In genomic region chr18:27110319-27110718, GRCh38 we compare ENCODE assay signal across 18 cellular contexts.
A peak's percentile ranks its signal among the peaks of the same experiment; 100 is the strongest.
DNase-seq lines count a peak whose midpoint lies in the region; ATAC-seq and TF ChIP-seq lines count a peak whose summit lies in the region.
"Had no signal": no experiment of that assay in that cellular context is flagged by ENCODE, and none has a peak within 500 bp of the region (broad histone marks: within the 10 kb centered on the region; RNA-seq: fewer than 3 reads in every experiment).

No MANE protein-coding gene starts in this region.

- peaks cover 9% of the 10 kb centered on the region for H3K36me3 Mint-ChIP-seq in Calu3 (ENCODE audit: insufficient read depth, unreplicated experiment)
- no peaks in the 10 kb centered on the region for H3K36me3 Mint-ChIP-seq in CD4-positive, alpha-beta memory T cell

- no peak overlapping the region for H3K4me3 Mint-ChIP-seq in Calu3 (ENCODE audit: low read depth, unreplicated experiment)
- H3K4me3 Mint-ChIP-seq in CD4-positive, alpha-beta memory T cell = no peak overlapping the region

- H3K27me3 ChIP-seq in CD4-positive, alpha-beta memory T cell (ENCODE audit: insufficient read depth, low read length) = no peaks in the 10 kb centered on the region
- H3K27me3 ChIP-seq: BE2C, Peyer's patch, SJSA1 had no signal

- CTCF ChIA-PET in Calu3 (lab: Charles Lee) = interaction anchor here (0.7 kb wide), 1 partner anchor 119 kb away, joined by 4 read pairs; no protein-coding TSS in a partner anchor
- CTCF ChIA-PET in CD4-positive, alpha-beta memory T cell (lab: Charles Lee; ENCODE audit: partially characterized antibody) = no interaction called here

- no peak for TF ChIP-seq CTCF in Calu3 (IDR thresholded peaks at IDR 0.05; ENCODE audit: unreplicated experiment)

- H3K4me3 ChIP-seq in CD4-positive, alpha-beta memory T cell (ENCODE audit: low read length in 2 of 2) = no peak overlapping the region
- H3K4me3 ChIP-seq: GM23248, HAP-1, Peyer's patch, SJSA1 had no signal

- H3K4me1 ChIP-seq in CD4-positive, alpha-beta memory T cell (ENCODE audit: insufficient read depth, low read length) = no peaks in the 10 kb centered on the region
- H3K4me1 ChIP-seq: BE2C, Caco-2, HAP-1, Peyer's patch, SJSA1 had no signal

- peak overlapping the region; percentile 27 for H3K27ac Mint-ChIP-seq in Calu3 (ENCODE audit: unreplicated experiment)
- no peak overlapping the region for H3K27ac Mint-ChIP-seq in CD4-positive, alpha-beta memory T cell

- H3K27me3 Mint-ChIP-seq in Calu3 (ENCODE audit: unreplicated experiment) = no peaks in the 10 kb centered on the region
- H3K27me3 Mint-ChIP-seq in CD4-positive, alpha-beta memory T cell = no peaks in the 10 kb centered on the region

- no TSS peak for BruUV-seq in Calu3 (replicated peaks; lab: Mats Ljungman, UMichigan)

- peaks cover 8% of the 10 kb centered on the region for H3K4me1 Mint-ChIP-seq in Calu3 (ENCODE audit: low read depth, unreplicated experiment)
- no peaks in the 10 kb centered on the region for H3K4me1 Mint-ChIP-seq in CD4-positive, alpha-beta memory T cell

- H3K27ac ChIP-seq in CD4-positive, alpha-beta memory T cell (ENCODE audit: low read depth, low read length) = no peak overlapping the region
- H3K27ac ChIP-seq: GM23248, Peyer's patch, SJSA1 had no signal

- ATAC-seq in SK-N-SH treated with all-trans-retinoic acid at 6 μM for 48 hours = no peak

- POLR2A ChIA-PET in CD4-positive, alpha-beta memory T cell (lab: Charles Lee; ENCODE audit: partially characterized antibody) = no interaction called here

- DNase-seq in Calu3 (no peak), NCI-H146 (lab: John Stamatoyannopoulos, UW) (peak; percentile 88), NCI-H69 (lab: John Stamatoyannopoulos, UW) (peak; percentile 98), cerebellar nuclear complex (lab: John Stamatoyannopoulos, UW) (no peak), activated T-cell treated with anti-CD3 and anti-CD28 coated beads for 4 hours (no peak)
- no peak for DNase-seq in CD4-positive, alpha-beta memory T cell
- DNase-seq: BE2C, Caco-2, GM23248, KG1, NCI-H1105, NCI-H1930, NCI-H524 treated with DMSO at 0.1 percent for 48 hours, Peyer's patch, T-helper 2 cell had no signal

- intact Hi-C loops in Calu3 (cut with micrococcal nuclease; ENCODE audit: unreplicated experiment) = no loop called here
- intact Hi-C loops in CD4-positive, alpha-beta memory T cell (cut with micrococcal nuclease) = no loop called here

- H3K9me3 Mint-ChIP-seq in Calu3 (ENCODE audit: low read depth, unreplicated experiment) = no peaks in the 10 kb centered on the region
- H3K9me3 Mint-ChIP-seq in CD4-positive, alpha-beta memory T cell = peaks cover 0 to 20% (median 10%) of the 10 kb centered on the region in 8 donors

- no peaks in the 10 kb centered on the region for H3K36me3 ChIP-seq in CD4-positive, alpha-beta memory T cell (ENCODE audit: insufficient read depth, low read length)
- H3K36me3 ChIP-seq: BE2C, HAP-1, Peyer's patch, SJSA1 had no signal

- no peaks in the 10 kb centered on the region for H3K9me3 ChIP-seq in CD4-positive, alpha-beta memory T cell (ENCODE audit: control insufficient read depth in 1 of 2, low read length in 2 of 2)
- H3K9me3 ChIP-seq: BE2C, Caco-2, HAP-1, Peyer's patch, SJSA1 had no signal

TF ChIP-seq in SK-N-SH treated with all-trans-retinoic acid at 6 μM for 48 hours, 23 proteins besides CTCF, POLR2A, EP300 and RAD21:
- TF ChIP-seq ZNF8 (CRISPR knock-in tag; IDR thresholded peaks at IDR 0.05) (no peak), TCF4 (CRISPR knock-in tag; IDR thresholded peaks at IDR 0.05; ENCODE audit: borderline replicate concordance) (peak; percentile 38; the same call in 1 of the 2 replicates), ARNTL (CRISPR knock-in tag; IDR thresholded peaks at IDR 0.05; ENCODE audit: borderline replicate concordance, low read depth) (no peak), CSDC2 (CRISPR knock-in tag; IDR thresholded peaks at IDR 0.05) (no peak), CREB5 (CRISPR knock-in tag; IDR thresholded peaks at IDR 0.05; ENCODE audit: low read depth) (no peak)
TF ChIP-seq in SK-N-SH treated with all-trans-retinoic acid at 6 μM for 48 hours: peak in this region for 1.

Comparison
In these comparisons a context has a peak if more than half of its experiments do, and no peak if none do; other contexts are left out.
1. DNase-seq: peak in NCI-H146 (single experiment) and NCI-H69 (single experiment); none in Calu3 (single experiment), cerebellar nuclear complex (0 of 2), activated T-cell treated with anti-CD3 and anti-CD28 coated beads for 4 hours (single experiment) and CD4-positive, alpha-beta memory T cell (0 of 5).